20 cellular contexts compared by ENCODE assay signal in the genomic region with DNA sequence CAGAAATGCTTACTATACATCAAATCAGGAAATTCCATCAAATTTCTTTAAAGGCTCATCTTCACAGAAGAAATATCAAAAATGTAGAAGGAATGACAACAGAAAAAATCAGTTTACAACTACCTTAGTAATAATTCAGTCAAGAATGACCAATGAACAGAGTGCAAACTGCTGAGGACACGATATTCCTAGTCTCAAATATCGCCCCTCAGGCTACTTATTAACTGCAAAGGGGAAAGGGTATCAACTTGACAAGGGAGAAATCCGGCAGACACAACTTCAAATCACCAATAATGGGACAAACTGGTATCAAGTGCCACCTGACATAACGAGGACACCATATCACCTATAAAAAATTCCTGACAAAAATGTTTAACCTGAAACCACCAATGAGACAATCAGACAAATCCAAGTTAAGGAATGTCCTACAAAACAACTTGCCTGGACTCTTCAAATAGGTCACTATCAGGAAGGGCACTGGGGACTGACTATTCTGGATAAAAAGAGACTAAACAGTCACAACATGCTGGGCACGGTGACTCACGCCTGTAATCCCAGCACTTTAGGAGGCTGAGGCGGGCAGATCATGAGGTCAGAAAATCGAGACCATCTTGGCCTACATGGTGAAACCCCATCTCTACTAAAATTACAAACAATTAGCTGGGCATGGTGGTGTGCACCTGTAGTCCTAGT.
"Had no signal": no experiment of that assay in that cellular context is flagged by ENCODE, and none has a peak within 500 bp of the region (broad histone marks: within the 10 kb centered on the region; RNA-seq: fewer than 3 reads in every experiment).

No MANE protein-coding gene starts in this region.

- H3K27ac ChIP-seq: left lung, pancreas, prostate gland, spleen, tibial artery had no signal

- H3K9me3 Mint-ChIP-seq: dendritic cell treated with granulocyte-macrophage colony-stimulating factor and Interleukin-4, amounts not matched to agents 40 ng/mL and 50 ng/mL, for 4 days; natural killer cell treated with Interleukin-12 subunit alpha and Interleukin-12 subunit beta and Interleukin-15 and Interleukin-18, amount 100 ng/mL, for 72 hours; stimulated activated memory B cell treated with anti-CD40 and anti-IgM and Interleukin-4, amounts not matched to agents 10 μg/mL and 1 μg/mL and 100 μg/mL, for 72 hours; stimulated activated naive CD8-positive, alpha-beta T cell treated with anti-CD3 and anti-CD28 coated beads, Interleukin-15, Interleukin-2, amounts not matched to agents 100 ng/mL and 50 ng/mL, for 24 hours had no signal

- H3K27me3 Mint-ChIP-seq: dendritic cell treated with granulocyte-macrophage colony-stimulating factor and Interleukin-4, amounts not matched to agents 40 ng/mL and 50 ng/mL, for 4 days; natural killer cell treated with Interleukin-12 subunit alpha and Interleukin-12 subunit beta and Interleukin-15 and Interleukin-18, amount 100 ng/mL, for 72 hours; stimulated activated memory B cell treated with anti-CD40 and anti-IgM and Interleukin-4, amounts not matched to agents 10 μg/mL and 1 μg/mL and 100 μg/mL, for 72 hours; stimulated activated naive CD8-positive, alpha-beta T cell treated with anti-CD3 and anti-CD28 coated beads, Interleukin-15, Interleukin-2, amounts not matched to agents 100 ng/mL and 50 ng/mL, for 24 hours had no signal

- H3K27ac Mint-ChIP-seq: dendritic cell treated with granulocyte-macrophage colony-stimulating factor and Interleukin-4, amounts not matched to agents 40 ng/mL and 50 ng/mL, for 4 days; natural killer cell treated with Interleukin-12 subunit alpha and Interleukin-12 subunit beta and Interleukin-15 and Interleukin-18, amount 100 ng/mL, for 72 hours; stimulated activated memory B cell treated with anti-CD40 and anti-IgM and Interleukin-4, amounts not matched to agents 10 μg/mL and 1 μg/mL and 100 μg/mL, for 72 hours; stimulated activated naive CD8-positive, alpha-beta T cell treated with anti-CD3 and anti-CD28 coated beads, Interleukin-15, Interleukin-2, amounts not matched to agents 100 ng/mL and 50 ng/mL, for 24 hours had no signal

- H3K9me3 ChIP-seq: gastrocnemius medialis, left lung, pancreas, prostate gland, spleen, tibial artery had no signal

- H3K4me3 Mint-ChIP-seq: dendritic cell treated with granulocyte-macrophage colony-stimulating factor and Interleukin-4, amounts not matched to agents 40 ng/mL and 50 ng/mL, for 4 days; natural killer cell treated with Interleukin-12 subunit alpha and Interleukin-12 subunit beta and Interleukin-15 and Interleukin-18, amount 100 ng/mL, for 72 hours; stimulated activated memory B cell treated with anti-CD40 and anti-IgM and Interleukin-4, amounts not matched to agents 10 μg/mL and 1 μg/mL and 100 μg/mL, for 72 hours; stimulated activated naive CD8-positive, alpha-beta T cell treated with anti-CD3 and anti-CD28 coated beads, Interleukin-15, Interleukin-2, amounts not matched to agents 100 ng/mL and 50 ng/mL, for 24 hours had no signal

- H3K4me3 ChIP-seq: gastrocnemius medialis, left lung, lung, pancreas, prostate gland, spleen, tibial artery had no signal

- H3K36me3 ChIP-seq: pancreas, prostate gland had no signal

- H3K4me1 ChIP-seq: left lung had no signal

- DNase-seq: gastrocnemius medialis; islet precursor cell; left lung; mesenchymal stem cell; midbrain; occipital lobe; pancreas; spleen; stimulated activated CD4-positive, alpha-beta T cell treated with anti-CD3 and anti-CD28 coated beads, Interleukin-15, amount 100 ng/mL, for 24 hours; stimulated activated CD4-positive, alpha-beta T cell treated with anti-CD3 and anti-CD28 coated beads, Interleukin-1b, Interleukin-23, amount 100 ng/mL, for 48 hours; stimulated activated CD4-positive, alpha-beta T cell treated with anti-CD3 and anti-CD28 coated beads, Interleukin-4, amount 100 ng/mL, for 24 hours; tibial artery had no signal

- ATAC-seq: esophagus mucosa; gastrocnemius medialis; left lung; natural killer cell treated with Interleukin-12 subunit alpha and Interleukin-12 subunit beta and Interleukin-15 and Interleukin-18, amount 100 ng/mL, for 72 hours; pancreas; sciatic nerve; stimulated activated memory B cell treated with anti-CD40 and anti-IgM and Interleukin-4, amounts not matched to agents 10 μg/mL and 1 μg/mL and 100 μg/mL, for 72 hours had no signal

- H3K27me3 ChIP-seq: gastrocnemius medialis, left lung, pancreas, spleen, tibial artery had no signal
